In the genomic region with DNA sequence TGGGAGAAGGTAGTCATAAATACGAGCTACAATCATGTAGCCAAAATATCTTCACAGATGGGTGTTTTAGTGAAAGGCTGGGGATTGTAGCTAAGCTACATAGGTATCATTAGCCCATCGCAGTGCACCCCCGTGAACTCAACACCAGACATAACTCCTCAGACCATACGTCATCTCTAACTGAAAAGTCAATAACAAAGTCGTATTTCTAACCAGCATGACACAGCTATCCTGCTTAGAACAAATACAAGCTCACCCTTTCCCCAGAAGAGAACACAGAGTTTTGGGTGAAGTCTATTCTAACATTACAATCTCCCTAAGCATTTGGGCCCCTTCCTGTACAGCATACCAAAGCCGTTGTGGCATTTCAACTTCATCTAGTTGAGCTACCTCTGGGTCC, we compare ENCODE assay signal across 23 cellular contexts.
A peak's percentile ranks its signal among the peaks of the same experiment; 100 is the strongest.
DNase-seq lines count a peak whose midpoint lies in the region; ATAC-seq, FAIRE-seq and TF ChIP-seq lines count a peak whose summit lies in the region.
"Had no signal": no experiment of that assay in that cellular context is flagged by ENCODE, and none has a peak within 500 bp of the region (broad histone marks: within the 10 kb centered on the region; RNA-seq: fewer than 3 reads in every experiment).

No MANE protein-coding gene starts in this region.

- TF ChIP-seq POLR2A in HepG2 (IDR thresholded peaks at IDR 0.05; ENCODE audit: insufficient read depth in 1 of 2, low read depth in 2 of 2, low read length in 2 of 2) (no peak), right lobe of liver (IDR thresholded peaks at IDR 0.05) (no peak), vagina (IDR thresholded peaks at IDR 0.05) (no peak)

- BruUV-seq in HepG2 (replicated peaks; lab: Mats Ljungman, UMichigan) (no TSS peak), PC-9 (replicated peaks; lab: Mats Ljungman, UMichigan) (no TSS peak)

- no peak overlapping the region for H3K27ac Mint-ChIP-seq in endodermal cell
- H3K27ac Mint-ChIP-seq: B cell; CD4-positive, alpha-beta T cell; CD8-positive, alpha-beta T cell had no signal

- no peak overlapping the region for H2AFZ ChIP-seq in HepG2 (ENCODE audit: low read length)
- no peak overlapping the region for H2AFZ ChIP-seq in PC-9

- no peaks in the 10 kb centered on the region for H3K4me1 Mint-ChIP-seq in endodermal cell
- H3K4me1 Mint-ChIP-seq: B cell had no signal

- H3K4me1 ChIP-seq in HepG2 (ENCODE audit: insufficient read depth, low read length) (no peaks in the 10 kb centered on the region), right lobe of liver (no peaks in the 10 kb centered on the region), endodermal cell (ENCODE audit: control insufficient read depth, insufficient read depth, low read length) (no peaks in the 10 kb centered on the region), vagina (no peaks in the 10 kb centered on the region), PC-9 (replicated peaks; ENCODE audit: insufficient read depth) (no peaks in the 10 kb centered on the region)
- H3K4me1 ChIP-seq: A549; BLaER1 treated with 17β-estradiol and CSF1 and Interleukin-3, amounts not matched to agents 10 nM and 100 nM; Caco-2 had no signal

- H3K27me3 ChIP-seq in HepG2 (ENCODE audit: control insufficient read depth in 1 of 2, insufficient read depth in 2 of 2, low read length in 2 of 2) (no peaks in the 10 kb centered on the region), right lobe of liver (no peaks in the 10 kb centered on the region), endodermal cell (ENCODE audit: control insufficient read depth, insufficient read depth, low read length, poor library complexity, severe bottlenecking) (no peaks in the 10 kb centered on the region), vagina (no peaks in the 10 kb centered on the region), PC-9 (ENCODE audit: insufficient read depth, low read depth) (peaks cover 52% of the 10 kb centered on the region)
- H3K27me3 ChIP-seq: BLaER1 treated with 17β-estradiol and CSF1 and Interleukin-3, amounts not matched to agents 10 nM and 100 nM had no signal

- H3K27me3 Mint-ChIP-seq in endodermal cell (ENCODE audit: insufficient read depth), result no peaks in the 10 kb centered on the region
- H3K27me3 Mint-ChIP-seq: B cell; CD4-positive, alpha-beta T cell had no signal

- no peaks in the 10 kb centered on the region for H3F3A ChIP-seq in PC-9 (ENCODE audit: insufficient read depth, low read depth)

- H4K20me1 ChIP-seq in HepG2 (ENCODE audit: insufficient read depth, low read length), result no peaks in the 10 kb centered on the region
- H4K20me1 ChIP-seq in PC-9 (ENCODE audit: insufficient read depth), result no peaks in the 10 kb centered on the region
- H4K20me1 ChIP-seq: BLaER1 treated with 17β-estradiol and CSF1 and Interleukin-3, amounts not matched to agents 10 nM and 100 nM had no signal

- H3K9ac ChIP-seq in HepG2 (ENCODE audit: insufficient read depth, low read depth, low read length), result no peak overlapping the region
- H3K9ac ChIP-seq in endodermal cell (ENCODE audit: extremely low read depth, low read length, poor library complexity, severe bottlenecking), result no peak overlapping the region
- H3K9ac ChIP-seq: BLaER1 treated with 17β-estradiol and CSF1 and Interleukin-3, amounts not matched to agents 10 nM and 100 nM had no signal

- 17% methylated on average over 6 of the region's 6 CpGs for WGBS in HepG2 (ENCODE audit: low lambda C conversion rate)
- 49% methylated on average over 6 of the region's 6 CpGs for WGBS in right lobe of liver (ENCODE audit: insufficient coverage, low coverage, low lambda C conversion rate, missing lambda C conversion rate)
- WGBS in endodermal cell (ENCODE audit: insufficient coverage in 1 of 2, insufficient read length in 1 of 2), 2 experiments, result 74 to 79% methylated on average over 4 to 6 of the region's 6 CpGs

- H3K4me3 ChIP-seq in HepG2 (replicated peaks in 1 of 3; ENCODE audit: insufficient read depth in 1 of 3, low read depth in 2 of 3, low read length in 3 of 3) (no peak overlapping the region), right lobe of liver (no peak overlapping the region), endodermal cell (ENCODE audit: low read length) (peak overlapping the region; percentile 38), vagina (no peak overlapping the region), PC-9 (no peak overlapping the region)
- H3K4me3 ChIP-seq: A549; BLaER1 treated with 17β-estradiol and CSF1 and Interleukin-3, amounts not matched to agents 10 nM and 100 nM; GM12878 had no signal

- no peak for ATAC-seq in HepG2
- ATAC-seq in right lobe of liver, result no peak
- no peak for ATAC-seq in HG02588 (IDR thresholded peaks at IDR 0.05; ENCODE audit: unreplicated experiment)
- ATAC-seq: CD8-positive, alpha-beta T cell; GM12878 had no signal

- TF ChIP-seq CTCF in HepG2 (CRISPR knock-in tag; IDR thresholded peaks at IDR 0.05) (no peak), right lobe of liver (IDR thresholded peaks at IDR 0.05) (no peak), endodermal cell (conservative IDR thresholded peaks at IDR 0.05) (no peak), vagina (IDR thresholded peaks at IDR 0.05) (no peak), PC-9 (conservative IDR thresholded peaks at IDR 0.05) (no peak)

- H3K27ac ChIP-seq in HepG2 (ENCODE audit: extremely low read length, insufficient read depth, low read length), result no peak overlapping the region
- H3K27ac ChIP-seq in right lobe of liver, result no peak overlapping the region
- H3K27ac ChIP-seq in endodermal cell (ENCODE audit: low read depth, low read length), result no peak overlapping the region
- H3K27ac ChIP-seq in vagina, result no peak overlapping the region
- H3K27ac ChIP-seq in PC-9, result no peak overlapping the region
- H3K27ac ChIP-seq: 22Rv1; A549; BLaER1 treated with 17β-estradiol and CSF1 and Interleukin-3, amounts not matched to agents 10 nM and 100 nM; C4-2B had no signal

- CTCF ChIA-PET in HepG2 (lab: Yijun Ruan, JAX; ENCODE audit: low intra/inter-chr PET ratio, low total read pairs), result no interaction called here
- CTCF ChIA-PET in PC-9 (lab: Charles Lee), result no interaction called here

- H3K4me2 ChIP-seq in HepG2 (ENCODE audit: low read depth, low read length) (no peak overlapping the region), PC-9 (no peak overlapping the region)
- H3K4me2 ChIP-seq: A549; BLaER1 treated with 17β-estradiol and CSF1 and Interleukin-3, amounts not matched to agents 10 nM and 100 nM had no signal

- in situ Hi-C loops in HepG2 (cut with HindIII; ENCODE audit: extremely low pct_ligation_motif_present, low pct_unique_long_range_greater_than_20kb), result no loop called here

- DNase-seq in HepG2 (ENCODE audit: low spot score) (no peak), right lobe of liver (no peak), endodermal cell (no peak), vagina (ENCODE audit: extremely low spot score in 2 of 2) (peak; percentile 14 to 47), PC-9 (no peak)
- DNase-seq: AML-193; Caco-2; Calu3; CD4-positive, alpha-beta T cell; CD8-positive, alpha-beta T cell; DMS79 treated with DMSO at 0.1 percent for 48 hours; EL; GDM1 had no signal

- intact Hi-C loops in HepG2 (cut with micrococcal nuclease; ENCODE audit: unreplicated experiment) (no loop called here), right lobe of liver (cut with DNase I) (no loop called here), vagina (cut with DNase I) (no loop called here), PC-9 (cut with micrococcal nuclease; ENCODE audit: unreplicated experiment) (no loop called here)

- no peak overlapping the region for H3K4me3 Mint-ChIP-seq in endodermal cell
- H3K4me3 Mint-ChIP-seq: B cell; CD4-positive, alpha-beta T cell; CD8-positive, alpha-beta T cell had no signal

- peaks cover 2% of the 10 kb centered on the region for H3K36me3 Mint-ChIP-seq in endodermal cell (ENCODE audit: low read depth)
- H3K36me3 Mint-ChIP-seq: CD8-positive, alpha-beta T cell had no signal

- no peaks in the 10 kb centered on the region for H3K9me2 ChIP-seq in PC-9 (ENCODE audit: insufficient read depth)

- TF ChIP-seq RAD21 in HepG2 (CRISPR knock-in tag; IDR thresholded peaks at IDR 0.05), result no peak

- H3K36me3 ChIP-seq in HepG2 (replicated peaks in 1 of 2; ENCODE audit: control insufficient read depth in 1 of 2, insufficient read depth in 2 of 2, low read length in 2 of 2), result no peaks in the 10 kb centered on the region
- no peaks in the 10 kb centered on the region for H3K36me3 ChIP-seq in right lobe of liver
- H3K36me3 ChIP-seq in endodermal cell (ENCODE audit: control insufficient read depth, insufficient read depth, low read length), result no peaks in the 10 kb centered on the region
- no peaks in the 10 kb centered on the region for H3K36me3 ChIP-seq in vagina
- H3K36me3 ChIP-seq in PC-9 (ENCODE audit: low read depth), result no peaks in the 10 kb centered on the region
- H3K36me3 ChIP-seq: BLaER1 treated with 17β-estradiol and CSF1 and Interleukin-3, amounts not matched to agents 10 nM and 100 nM had no signal

- POLR2A ChIA-PET in HepG2 (lab: Yijun Ruan, JAX) (no interaction called here), PC-9 (lab: Charles Lee; ENCODE audit: unreplicated experiment) (interaction anchor here (0.5 kb wide), 1 partner anchor 1339 kb away, joined by 8 read pairs; no protein-coding TSS in a partner anchor)

- FAIRE-seq in HepG2 (lab: Jason Lieb, UNC), result no peak
- FAIRE-seq: A549, D721Med, GM12878, GM12892, GM18507 had no signal

- H3K9me3 ChIP-seq in HepG2 (ENCODE audit: low read length) (peaks cover 24% of the 10 kb centered on the region; the same call in 1 of the 2 replicates), right lobe of liver (no peaks in the 10 kb centered on the region), endodermal cell (ENCODE audit: control insufficient read depth, low read length) (peaks cover 66% of the 10 kb centered on the region), vagina (no peaks in the 10 kb centered on the region), PC-9 (ENCODE audit: insufficient read depth, low read depth) (no peaks in the 10 kb centered on the region)
- H3K9me3 ChIP-seq: A549 had no signal

- TF ChIP-seq EP300 in HepG2 (IDR thresholded peaks at IDR 0.05; ENCODE audit: low read depth in 2 of 2, low read length in 2 of 2), result no peak
- no peak for TF ChIP-seq EP300 in HepG2 (CRISPR knock-in tag; IDR thresholded peaks at IDR 0.05; ENCODE audit: borderline replicate concordance)

- no peaks in the 10 kb centered on the region for H3K79me2 ChIP-seq in HepG2 (ENCODE audit: insufficient read depth, low read length)
- H3K79me2 ChIP-seq in PC-9 (ENCODE audit: low read depth), result no peaks in the 10 kb centered on the region

- peaks cover 100% of the 10 kb centered on the region for H3K9me3 Mint-ChIP-seq in endodermal cell

TF ChIP-seq in HepG2, 621 proteins besides CTCF, POLR2A, EP300 and RAD21:
- TF ChIP-seq CREB1 (IDR thresholded peaks at IDR 0.05), result 0 out of 2 replicates have a peak, but pooled peaks have one; percentile 30
- no peak for TF ChIP-seq CREB1 (CRISPR knock-in tag; IDR thresholded peaks at IDR 0.05)
- no peak for TF ChIP-seq DMAP1 (CRISPR knock-in tag; IDR thresholded peaks at IDR 0.05)

Comparison
In these comparisons a context has a peak if more than half of its experiments do, and no peak if none do; other contexts are left out.
1. DNase-seq: peak in vagina (2 of 2); none in HepG2 (single experiment), right lobe of liver (0 of 3), endodermal cell (single experiment) and PC-9 (0 of 2).